ENCODE assay signal across 8 cellular contexts in genomic region chr2:31333527-31334183, GRCh38.
DNase-seq lines count a peak whose midpoint lies in the region; ATAC-seq and TF ChIP-seq lines count a peak whose summit lies in the region.

No MANE protein-coding gene starts in this region.

- ATAC-seq in DND-41 (ENCODE audit: insufficient read depth, low read depth), result peak; percentile 94
- peak; percentile 90 for ATAC-seq in GM21786 (IDR thresholded peaks at IDR 0.05; ENCODE audit: unreplicated experiment)
- peak; percentile 90 for ATAC-seq in upper lobe of right lung

- no peak overlapping the region for H3K4me3 ChIP-seq in DND-41 (ENCODE audit: low read depth in 1 of 2, low read length in 2 of 2)
- H3K4me3 ChIP-seq in SJCRH30, result no peak overlapping the region
- no peak overlapping the region for H3K4me3 ChIP-seq in upper lobe of right lung

- no peaks in the 10 kb centered on the region for H4K20me1 ChIP-seq in DND-41 (ENCODE audit: insufficient read depth, low read length)

- H3K4me2 ChIP-seq in DND-41 (ENCODE audit: insufficient read depth, low read length), result no peak overlapping the region

- H3K27me3 ChIP-seq in DND-41 (ENCODE audit: insufficient read depth, low read length, poor library complexity) (no peaks in the 10 kb centered on the region), SJCRH30 (peaks cover 11% of the 10 kb centered on the region; the same call in 1 of the 2 replicates), upper lobe of right lung (no peaks in the 10 kb centered on the region)

- H3K9ac ChIP-seq in DND-41 (ENCODE audit: low read depth, low read length), result no peak overlapping the region

- H2AFZ ChIP-seq in DND-41 (ENCODE audit: low read depth, low read length), result no peak overlapping the region

- no peaks in the 10 kb centered on the region for H3K4me1 ChIP-seq in DND-41 (ENCODE audit: insufficient read depth, low read length)
- H3K4me1 ChIP-seq in SJCRH30, result peaks cover 5% of the 10 kb centered on the region; the same call in 1 of the 2 replicates
- no peaks in the 10 kb centered on the region for H3K4me1 ChIP-seq in upper lobe of right lung

- intact Hi-C loops in posterior cingulate gyrus (cut with DNase I), result loop anchor here (2.0 to 10.0 kb wide), 3 partner anchors 101 to 623 kb away; no protein-coding TSS in a partner anchor
- intact Hi-C loops in upper lobe of right lung (cut with DNase I), result loop anchor here (5.0 kb wide), 1 partner anchor 621 kb away; no protein-coding TSS in a partner anchor

- H3K27ac ChIP-seq in DND-41 (ENCODE audit: low read length) (no peak overlapping the region), SJCRH30 (no peak overlapping the region), upper lobe of right lung (no peak overlapping the region)

- H3K79me2 ChIP-seq in DND-41 (ENCODE audit: insufficient read depth, low read length), result no peaks in the 10 kb centered on the region

- DNase-seq in DND-41 (peak; percentile 82), LoVo (ENCODE audit: low spot score) (peak; percentile 73), SJCRH30 (peak; percentile 65 to 83), glomerular endothelial cell (ENCODE audit: extremely low read depth, low read depth, low spot score) (peak; percentile 34), posterior cingulate gyrus (peak; percentile 71 to 95 (median 89)), upper lobe of right lung (peak; percentile 74)
- peak in 3 of 4 experiments; percentile 41 to 63 (median 61) for DNase-seq in activated naive CD4-positive, alpha-beta T cell (lab: John Stamatoyannopoulos, UW)

- H3K36me3 ChIP-seq in DND-41 (ENCODE audit: insufficient read depth, low read length), result no peaks in the 10 kb centered on the region
- H3K36me3 ChIP-seq in SJCRH30, result no peaks in the 10 kb centered on the region
- no peaks in the 10 kb centered on the region for H3K36me3 ChIP-seq in upper lobe of right lung

- TF ChIP-seq CTCF in DND-41 (IDR thresholded peaks at IDR 0.05; ENCODE audit: borderline replicate concordance, extremely low read depth, low read length, poor library complexity, severe bottlenecking) (peak; percentile 99), upper lobe of right lung (IDR thresholded peaks at IDR 0.05) (peak; percentile 96)

- H3K9me3 ChIP-seq in DND-41 (ENCODE audit: insufficient read depth, low read length, severe bottlenecking) (no peaks in the 10 kb centered on the region), SJCRH30 (replicated peaks) (no peaks in the 10 kb centered on the region), upper lobe of right lung (no peaks in the 10 kb centered on the region)

Comparison
In these comparisons a context has a peak if more than half of its experiments do, and no peak if none do; other contexts are left out.
1. DNase-seq: peak in every context shown above with its lines; median percentile 89 in posterior cingulate gyrus; 82 in DND-41; 74 in SJCRH30; 74 in upper lobe of right lung; 73 in LoVo; 61 in activated naive CD4-positive, alpha-beta T cell; 34 in glomerular endothelial cell.